In the genomic region with DNA sequence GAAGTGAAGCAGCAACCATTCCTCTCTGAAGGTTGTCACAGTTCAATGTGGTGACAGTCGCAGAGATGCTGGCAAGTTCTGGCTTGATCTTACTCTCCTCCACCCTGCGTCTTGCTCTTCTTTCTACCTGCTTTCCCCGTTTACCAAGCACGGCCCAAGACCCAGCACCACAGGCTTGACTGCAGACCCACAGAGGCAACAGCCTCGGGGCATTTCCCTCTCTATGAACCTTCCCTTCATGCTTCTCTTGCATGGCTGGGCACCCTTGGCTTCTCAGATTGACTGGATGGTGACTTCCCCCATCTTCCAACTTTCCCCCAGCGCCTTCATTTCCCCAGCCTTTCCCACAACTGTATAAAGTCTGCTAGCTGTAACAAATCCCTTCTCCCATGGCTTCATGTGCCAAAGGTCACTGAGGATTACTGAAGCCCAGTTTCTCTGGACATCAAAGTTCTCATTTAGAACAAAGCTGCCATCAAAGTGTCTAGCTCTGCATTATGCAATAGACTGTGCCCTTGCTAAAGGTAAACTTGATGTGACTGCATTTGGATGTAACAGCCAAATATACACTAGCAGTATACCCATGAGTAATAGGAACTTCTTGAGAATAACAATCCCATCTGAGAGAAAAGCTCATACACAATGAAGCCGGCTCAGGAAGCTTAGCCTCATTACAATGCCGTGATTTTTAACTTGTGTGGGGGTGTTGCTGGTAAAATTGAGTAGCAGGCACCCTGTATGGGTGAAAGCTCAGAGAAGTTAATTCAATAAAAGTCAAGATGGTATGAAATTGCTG, we compare ENCODE assay signal across 1 cellular context.
TF ChIP-seq lines count a peak whose summit lies in the region.

No MANE protein-coding gene starts in this region.

TF ChIP-seq in HepG2, 621 proteins besides CTCF, POLR2A, EP300 and RAD21 (continued from another document and continues in another):
- TF ChIP-seq, protein P1, sequence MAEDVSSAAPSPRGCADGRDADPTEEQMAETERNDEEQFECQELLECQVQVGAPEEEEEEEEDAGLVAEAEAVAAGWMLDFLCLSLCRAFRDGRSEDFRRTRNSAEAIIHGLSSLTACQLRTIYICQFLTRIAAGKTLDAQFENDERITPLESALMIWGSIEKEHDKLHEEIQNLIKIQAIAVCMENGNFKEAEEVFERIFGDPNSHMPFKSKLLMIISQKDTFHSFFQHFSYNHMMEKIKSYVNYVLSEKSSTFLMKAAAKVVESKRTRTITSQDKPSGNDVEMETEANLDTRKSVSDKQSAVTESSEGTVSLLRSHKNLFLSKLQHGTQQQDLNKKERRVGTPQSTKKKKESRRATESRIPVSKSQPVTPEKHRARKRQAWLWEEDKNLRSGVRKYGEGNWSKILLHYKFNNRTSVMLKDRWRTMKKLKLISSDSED (CRISPR knock-in tag; IDR thresholded peaks at IDR 0.05), result no peak
- TF ChIP-seq SCMH1 (CRISPR knock-in tag; IDR thresholded peaks at IDR 0.05; ENCODE audit: borderline replicate concordance), result no peak
- peak; percentile 95 for TF ChIP-seq TRIM24 (CRISPR knock-in tag; IDR thresholded peaks at IDR 0.05)
- TF ChIP-seq ZBTB42 (CRISPR knock-in tag; IDR thresholded peaks at IDR 0.05), result no peak
- peak; percentile 39; the same call in 1 of the 2 replicates for TF ChIP-seq KMT2A (CRISPR knock-in tag; IDR thresholded peaks at IDR 0.05)
- peak; percentile 98 for TF ChIP-seq RBAK (CRISPR knock-in tag; IDR thresholded peaks at IDR 0.05)
- TF ChIP-seq ZNF564 (CRISPR knock-in tag; IDR thresholded peaks at IDR 0.05), result peak; percentile 98
- no peak; the same call in 1 of the 2 replicates for TF ChIP-seq ZNF451 (CRISPR knock-in tag; IDR thresholded peaks at IDR 0.05)
- TF ChIP-seq NFATC3 (CRISPR knock-in tag; IDR thresholded peaks at IDR 0.05), result no peak
- TF ChIP-seq, protein P2, sequence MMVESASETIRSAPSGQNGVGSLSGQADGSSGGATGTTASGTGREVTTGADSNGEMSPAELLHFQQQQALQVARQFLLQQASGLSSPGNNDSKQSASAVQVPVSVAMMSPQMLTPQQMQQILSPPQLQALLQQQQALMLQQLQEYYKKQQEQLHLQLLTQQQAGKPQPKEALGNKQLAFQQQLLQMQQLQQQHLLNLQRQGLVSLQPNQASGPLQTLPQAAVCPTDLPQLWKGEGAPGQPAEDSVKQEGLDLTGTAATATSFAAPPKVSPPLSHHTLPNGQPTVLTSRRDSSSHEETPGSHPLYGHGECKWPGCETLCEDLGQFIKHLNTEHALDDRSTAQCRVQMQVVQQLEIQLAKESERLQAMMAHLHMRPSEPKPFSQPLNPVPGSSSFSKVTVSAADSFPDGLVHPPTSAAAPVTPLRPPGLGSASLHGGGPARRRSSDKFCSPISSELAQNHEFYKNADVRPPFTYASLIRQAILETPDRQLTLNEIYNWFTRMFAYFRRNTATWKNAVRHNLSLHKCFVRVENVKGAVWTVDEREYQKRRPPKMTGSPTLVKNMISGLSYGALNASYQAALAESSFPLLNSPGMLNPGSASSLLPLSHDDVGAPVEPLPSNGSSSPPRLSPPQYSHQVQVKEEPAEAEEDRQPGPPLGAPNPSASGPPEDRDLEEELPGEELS (CRISPR knock-in tag; IDR thresholded peaks at IDR 0.05), result peak; percentile 95
- TF ChIP-seq ZSCAN30 (CRISPR knock-in tag; IDR thresholded peaks at IDR 0.05), result no peak
- TF ChIP-seq NFE2L1 (CRISPR knock-in tag; IDR thresholded peaks at IDR 0.05; ENCODE audit: borderline replicate concordance), result no peak
- no peak for TF ChIP-seq ZSCAN20 (CRISPR knock-in tag; IDR thresholded peaks at IDR 0.05; ENCODE audit: borderline replicate concordance)
- peak; percentile 91; the same call in 1 of the 2 replicates for TF ChIP-seq ZNF589 (CRISPR knock-in tag; conservative IDR thresholded peaks at IDR 0.05)
- peak; percentile 67; the same call in 1 of the 2 replicates for TF ChIP-seq SPEN (CRISPR knock-in tag; IDR thresholded peaks at IDR 0.05; ENCODE audit: low read depth)
- TF ChIP-seq ZNF510 (CRISPR knock-in tag; IDR thresholded peaks at IDR 0.05; ENCODE audit: low read depth), result no peak
- TF ChIP-seq ZSCAN31 (CRISPR knock-in tag; IDR thresholded peaks at IDR 0.05; ENCODE audit: low read depth), result no peak
- peak; percentile 79; the same call in 1 of the 2 replicates for TF ChIP-seq ESRRA (CRISPR knock-in tag; IDR thresholded peaks at IDR 0.05; ENCODE audit: low read depth)
- TF ChIP-seq SMAD9 (CRISPR knock-in tag; IDR thresholded peaks at IDR 0.05), result no peak
- 0 out of 2 replicates have a peak, but pooled peaks have one; percentile 4 for TF ChIP-seq ZFX (CRISPR knock-in tag; IDR thresholded peaks at IDR 0.05; ENCODE audit: low read depth)
- no peak for TF ChIP-seq MLLT10 (CRISPR knock-in tag; IDR thresholded peaks at IDR 0.05)
- no peak for TF ChIP-seq MTA3 (CRISPR knock-in tag; IDR thresholded peaks at IDR 0.05)
- TF ChIP-seq ARNT2 (CRISPR knock-in tag; IDR thresholded peaks at IDR 0.05; ENCODE audit: low read depth), result peak; percentile 84; the same call in 1 of the 2 replicates
- peak; percentile 89; the same call in 1 of the 2 replicates for TF ChIP-seq MIER2 (CRISPR knock-in tag; IDR thresholded peaks at IDR 0.05)
- TF ChIP-seq TOPORS (CRISPR knock-in tag; IDR thresholded peaks at IDR 0.05), result peak; percentile 88
- TF ChIP-seq BCL3 (CRISPR knock-in tag; IDR thresholded peaks at IDR 0.05), result no peak
- no peak for TF ChIP-seq PCBP1 (IDR thresholded peaks at IDR 0.05; ENCODE audit: borderline replicate concordance, low read depth, low read length)
- TF ChIP-seq, protein P3, sequence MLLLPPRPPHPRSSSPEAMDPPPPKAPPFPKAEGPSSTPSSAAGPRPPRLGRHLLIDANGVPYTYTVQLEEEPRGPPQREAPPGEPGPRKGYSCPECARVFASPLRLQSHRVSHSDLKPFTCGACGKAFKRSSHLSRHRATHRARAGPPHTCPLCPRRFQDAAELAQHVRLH (CRISPR knock-in tag; IDR thresholded peaks at IDR 0.05; ENCODE audit: borderline replicate concordance, low read depth), result peak; percentile 86
- TF ChIP-seq KLF15 (CRISPR knock-in tag; IDR thresholded peaks at IDR 0.05; ENCODE audit: borderline replicate concordance), result no peak; the same call in 1 of the 2 replicates
- TF ChIP-seq ZNF782 (CRISPR knock-in tag; IDR thresholded peaks at IDR 0.05; ENCODE audit: borderline replicate concordance), result no peak
- no peak for TF ChIP-seq PHB2 (IDR thresholded peaks at IDR 0.05; ENCODE audit: partially characterized antibody)
- no peak for TF ChIP-seq ZKSCAN5 (CRISPR knock-in tag; IDR thresholded peaks at IDR 0.05)
- TF ChIP-seq FOXJ3 (CRISPR knock-in tag; IDR thresholded peaks at IDR 0.05; ENCODE audit: borderline replicate concordance), result peak; percentile 96
- TF ChIP-seq ZNF530 (CRISPR knock-in tag; IDR thresholded peaks at IDR 0.05; ENCODE audit: low read depth), result no peak
- peak; percentile 95 for TF ChIP-seq ZSCAN9 (CRISPR knock-in tag; IDR thresholded peaks at IDR 0.05; ENCODE audit: borderline replicate concordance)
- TF ChIP-seq ZNF660 (CRISPR knock-in tag; IDR thresholded peaks at IDR 0.05; ENCODE audit: borderline replicate concordance, low read depth), result no peak
- TF ChIP-seq, protein P4, sequence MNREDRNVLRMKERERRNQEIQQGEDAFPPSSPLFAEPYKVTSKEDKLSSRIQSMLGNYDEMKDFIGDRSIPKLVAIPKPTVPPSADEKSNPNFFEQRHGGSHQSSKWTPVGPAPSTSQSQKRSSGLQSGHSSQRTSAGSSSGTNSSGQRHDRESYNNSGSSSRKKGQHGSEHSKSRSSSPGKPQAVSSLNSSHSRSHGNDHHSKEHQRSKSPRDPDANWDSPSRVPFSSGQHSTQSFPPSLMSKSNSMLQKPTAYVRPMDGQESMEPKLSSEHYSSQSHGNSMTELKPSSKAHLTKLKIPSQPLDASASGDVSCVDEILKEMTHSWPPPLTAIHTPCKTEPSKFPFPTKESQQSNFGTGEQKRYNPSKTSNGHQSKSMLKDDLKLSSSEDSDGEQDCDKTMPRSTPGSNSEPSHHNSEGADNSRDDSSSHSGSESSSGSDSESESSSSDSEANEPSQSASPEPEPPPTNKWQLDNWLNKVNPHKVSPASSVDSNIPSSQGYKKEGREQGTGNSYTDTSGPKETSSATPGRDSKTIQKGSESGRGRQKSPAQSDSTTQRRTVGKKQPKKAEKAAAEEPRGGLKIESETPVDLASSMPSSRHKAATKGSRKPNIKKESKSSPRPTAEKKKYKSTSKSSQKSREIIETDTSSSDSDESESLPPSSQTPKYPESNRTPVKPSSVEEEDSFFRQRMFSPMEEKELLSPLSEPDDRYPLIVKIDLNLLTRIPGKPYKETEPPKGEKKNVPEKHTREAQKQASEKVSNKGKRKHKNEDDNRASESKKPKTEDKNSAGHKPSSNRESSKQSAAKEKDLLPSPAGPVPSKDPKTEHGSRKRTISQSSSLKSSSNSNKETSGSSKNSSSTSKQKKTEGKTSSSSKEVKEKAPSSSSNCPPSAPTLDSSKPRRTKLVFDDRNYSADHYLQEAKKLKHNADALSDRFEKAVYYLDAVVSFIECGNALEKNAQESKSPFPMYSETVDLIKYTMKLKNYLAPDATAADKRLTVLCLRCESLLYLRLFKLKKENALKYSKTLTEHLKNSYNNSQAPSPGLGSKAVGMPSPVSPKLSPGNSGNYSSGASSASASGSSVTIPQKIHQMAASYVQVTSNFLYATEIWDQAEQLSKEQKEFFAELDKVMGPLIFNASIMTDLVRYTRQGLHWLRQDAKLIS (CRISPR knock-in tag; IDR thresholded peaks at IDR 0.05), result peak; percentile 56; the same call in 1 of the 2 replicates
- no peak for TF ChIP-seq ZNF775 (CRISPR knock-in tag; IDR thresholded peaks at IDR 0.05; ENCODE audit: borderline replicate concordance)
- no peak; the same call in 1 of the 2 replicates for TF ChIP-seq HOXA7 (CRISPR knock-in tag; IDR thresholded peaks at IDR 0.05)
- TF ChIP-seq SP140L (CRISPR knock-in tag; IDR thresholded peaks at IDR 0.05; ENCODE audit: borderline replicate concordance), result peak; percentile 90; the same call in 1 of the 2 replicates
- TF ChIP-seq ZNF160 (CRISPR knock-in tag; IDR thresholded peaks at IDR 0.05), result no peak
- peak; percentile 96 for TF ChIP-seq NFIC (IDR thresholded peaks at IDR 0.05; ENCODE audit: low read length)
- peak; percentile 96 for TF ChIP-seq KDM4B (CRISPR knock-in tag; IDR thresholded peaks at IDR 0.05)
- TF ChIP-seq HCFC1 (IDR thresholded peaks at IDR 0.05; ENCODE audit: low read depth, low read length), result no peak
- peak; percentile 65; the same call in 1 of the 2 replicates for TF ChIP-seq RFXAP (CRISPR knock-in tag; IDR thresholded peaks at IDR 0.05; ENCODE audit: borderline replicate concordance)
- no peak for TF ChIP-seq NRL (CRISPR knock-in tag; IDR thresholded peaks at IDR 0.05; ENCODE audit: borderline replicate concordance)
- no peak for TF ChIP-seq SALL2 (CRISPR knock-in tag; IDR thresholded peaks at IDR 0.05)
- no peak for TF ChIP-seq ZNF570 (CRISPR knock-in tag; IDR thresholded peaks at IDR 0.05; ENCODE audit: borderline replicate concordance)
- peak; percentile 81; the same call in 1 of the 2 replicates for TF ChIP-seq ZNF788 (CRISPR knock-in tag; IDR thresholded peaks at IDR 0.05; ENCODE audit: borderline replicate concordance)
- TF ChIP-seq ZNF207 (IDR thresholded peaks at IDR 0.05; ENCODE audit: borderline replicate concordance), result no peak
- peak; percentile 98 for TF ChIP-seq HDAC2 (CRISPR knock-in tag; IDR thresholded peaks at IDR 0.05)
- TF ChIP-seq NPAS2 (CRISPR knock-in tag; IDR thresholded peaks at IDR 0.05; ENCODE audit: borderline replicate concordance), result no peak
- peak; percentile 97 for TF ChIP-seq KDM1A (CRISPR knock-in tag; IDR thresholded peaks at IDR 0.05)
- peak; percentile 99 for TF ChIP-seq POGZ (CRISPR knock-in tag; IDR thresholded peaks at IDR 0.05)
- TF ChIP-seq ZNF512B (CRISPR knock-in tag; IDR thresholded peaks at IDR 0.05; ENCODE audit: borderline replicate concordance), result peak; percentile 89
- TF ChIP-seq GZF1 (CRISPR knock-in tag; IDR thresholded peaks at IDR 0.05), result no peak
- TF ChIP-seq SATB2 (CRISPR knock-in tag; IDR thresholded peaks at IDR 0.05), result no peak
- TF ChIP-seq ZNF10 (CRISPR knock-in tag; IDR thresholded peaks at IDR 0.05; ENCODE audit: borderline replicate concordance, low read depth), result no peak
- TF ChIP-seq ZMAT5 (CRISPR knock-in tag; IDR thresholded peaks at IDR 0.05; ENCODE audit: borderline replicate concordance, low read depth), result no peak
- TF ChIP-seq SSRP1 (CRISPR knock-in tag; IDR thresholded peaks at IDR 0.05), result no peak; the same call in 1 of the 2 replicates
